Comparison of ENCODE assay signal across 9 cellular contexts in the genomic region with DNA sequence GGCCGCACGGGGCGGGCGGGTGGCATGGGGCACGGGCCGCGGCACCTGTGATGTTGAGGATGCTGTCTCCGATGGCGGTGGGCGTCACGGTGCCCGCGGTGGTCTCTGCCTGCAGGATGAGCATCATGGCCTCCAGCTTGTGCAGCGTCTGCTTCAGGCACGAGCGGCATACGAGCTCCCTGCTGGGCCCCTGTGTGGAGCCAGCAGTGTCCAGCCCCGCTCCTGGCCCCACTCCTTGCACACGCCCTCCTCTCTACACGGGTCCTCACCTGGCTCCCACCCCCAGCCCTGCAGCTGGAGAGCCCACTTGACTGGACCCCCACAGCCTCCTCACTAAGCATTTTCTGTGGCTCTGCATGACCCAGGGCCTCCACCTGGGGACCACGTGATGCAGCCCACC. TPM values are rescaled to one million over a fixed set of nuclear protein-coding genes. Genes with fewer than 3 reads are reported as not detected.
DNase-seq lines count a peak whose midpoint lies in the region; ATAC-seq and TF ChIP-seq lines count a peak whose summit lies in the region.
"Not testable (repeated sequence)": the region's sequence is repeated elsewhere in the genome, so short reads cannot be mapped to it uniquely, and the experiment has no call there.
"Had no signal": no experiment of that assay in that cellular context is flagged by ENCODE, and none has a peak within 500 bp of the region (broad histone marks: within the 10 kb centered on the region; RNA-seq: fewer than 3 reads in every experiment).

No MANE protein-coding gene starts in this region.

- peak; percentile 24 for ATAC-seq in foreskin keratinocyte
- ATAC-seq in right cardiac atrium, result peak; percentile 53 to 64
- peak; percentile 59 for ATAC-seq in stimulated activated naive CD8-positive, alpha-beta T cell treated with anti-CD3 and anti-CD28 coated beads, Interleukin-15, amount 100 ng/mL, for 72 hours

- not testable (repeated sequence) for H3K27me3 ChIP-seq in foreskin keratinocyte; right cardiac atrium (ENCODE audit: control insufficient read depth, insufficient read depth)

- peaks cover 12% of the 10 kb centered on the region for H3K36me3 Mint-ChIP-seq in nephron progenitor cell (ENCODE audit: low read depth)

- WGBS in right cardiac atrium, result 90% methylated on average over 19 of the region's 21 CpGs

- not testable (repeated sequence) for TF ChIP-seq CTCF in foreskin keratinocyte (conservative IDR thresholded peaks at IDR 0.05); nephron progenitor cell (IDR thresholded peaks at IDR 0.05)

- not testable (repeated sequence) for H3K9me3 Mint-ChIP-seq in nephron progenitor cell; stimulated activated naive CD8-positive, alpha-beta T cell treated with anti-CD3 and anti-CD28 coated beads, Interleukin-15, amount 100 ng/mL, for 72 hours

- peak; percentile 23 for DNase-seq in DMS79 treated with DMSO at 0.1 percent for 48 hours (lab: John Stamatoyannopoulos, UW)
- DNase-seq in NCI-H345 treated with DMSO at 0.1 percent for 48 hours (lab: John Stamatoyannopoulos, UW; ENCODE audit: unreplicated experiment), result peak; percentile 65
- DNase-seq in foreskin keratinocyte; right cardiac atrium; nephron progenitor cell; stimulated activated naive CD8-positive, alpha-beta T cell treated with anti-CD3 and anti-CD28 coated beads, Interleukin-15, amount 100 ng/mL, for 72 hours: not testable (repeated sequence)

- H3K4me3 ChIP-seq in right cardiac atrium (ENCODE audit: low read length), result not testable (repeated sequence)

- not testable (repeated sequence) for H3K27ac ChIP-seq in foreskin keratinocyte; right cardiac atrium (ENCODE audit: low read length)

- H3K27ac Mint-ChIP-seq in nephron progenitor cell, result peak overlapping the region; percentile 92
- not testable (repeated sequence) for H3K27ac Mint-ChIP-seq in stimulated activated naive CD8-positive, alpha-beta T cell treated with anti-CD3 and anti-CD28 coated beads, Interleukin-15, amount 100 ng/mL, for 72 hours

- not testable (repeated sequence) for H3K4me3 Mint-ChIP-seq in nephron progenitor cell; stimulated activated naive CD8-positive, alpha-beta T cell treated with anti-CD3 and anti-CD28 coated beads, Interleukin-15, amount 100 ng/mL, for 72 hours

- H3K9me3 ChIP-seq in right cardiac atrium (ENCODE audit: control insufficient read depth, low read length), result not testable (repeated sequence)

- H3K27me3 Mint-ChIP-seq in nephron progenitor cell (ENCODE audit: low read depth, poor library complexity); stimulated activated naive CD8-positive, alpha-beta T cell treated with anti-CD3 and anti-CD28 coated beads, Interleukin-15, amount 100 ng/mL, for 72 hours: not testable (repeated sequence)

- not testable (repeated sequence) for H3K4me1 Mint-ChIP-seq in nephron progenitor cell; stimulated activated naive CD8-positive, alpha-beta T cell treated with anti-CD3 and anti-CD28 coated beads, Interleukin-15, amount 100 ng/mL, for 72 hours

- not testable (repeated sequence) for H3K4me1 ChIP-seq in foreskin keratinocyte; right cardiac atrium (ENCODE audit: control insufficient read depth, insufficient read depth, low read length)

- intact Hi-C loops in right cardiac atrium (cut with DNase I), result not testable (repeated sequence)

RNA-seq across cellular contexts. Expression of a gene that starts 31.2 kb away (rescaled TPM):
- total RNA-seq in foreskin keratinocyte (36.7 and 46.5 TPM in 2 replicates), right cardiac atrium (100 to 1,000 TPM in 2 of 4 donors, 10 to 100 TPM in 2; 95.9 to 111 (median 99.1) TPM)
- polyA plus RNA-seq in foreskin keratinocyte (16.8 and 19.7 TPM in 2 replicates), right cardiac atrium (98.4 TPM)

RNA-seq across cellular contexts. Expression of a gene that starts 44.0 kb away (rescaled TPM):
- 0.42 and 0.44 TPM in 2 replicates for total RNA-seq in foreskin keratinocyte
- 0.49 and 0.72 TPM in 2 replicates for polyA plus RNA-seq in foreskin keratinocyte
- under 1 TPM in 3 of 4 donors, not detected in 1; 0.24 to 0.89 (median 0.88) TPM for total RNA-seq in right cardiac atrium
- 0.95 TPM for polyA plus RNA-seq in right cardiac atrium
- total RNA-seq: A172; CD4-positive, CD25-positive, alpha-beta regulatory T cell; CD8-positive, alpha-beta T cell had no signal

RNA-seq across cellular contexts. Expression of a gene that starts 51.1 kb away (rescaled TPM):
- total RNA-seq in foreskin keratinocyte, result 86.0 and 89.7 TPM in 2 replicates
- 62.1 and 69.0 TPM in 2 replicates for polyA plus RNA-seq in foreskin keratinocyte
- 10 to 100 TPM; 26.1 to 39.2 (median 33.0) TPM for total RNA-seq in right cardiac atrium
- polyA plus RNA-seq in right cardiac atrium, result 17.7 TPM

RNA-seq across cellular contexts. Expression of a gene that starts 56.7 kb away (rescaled TPM):
- total RNA-seq in foreskin keratinocyte (34.0 and 40.7 TPM in 2 replicates), right cardiac atrium (10 to 100 TPM; 67.3 to 72.4 (median 69.4) TPM)
- polyA plus RNA-seq in foreskin keratinocyte (25.6 and 28.8 TPM in 2 replicates), right cardiac atrium (34.7 TPM)

RNA-seq across cellular contexts. Expression of a gene that starts 56.8 kb away (rescaled TPM):
- 33.6 and 35.3 TPM in 2 replicates for total RNA-seq in foreskin keratinocyte
- 39.0 and 41.6 TPM in 2 replicates for polyA plus RNA-seq in foreskin keratinocyte
- 10 to 100 TPM in 3 of 4 donors, 1 to 10 TPM in 1; 4.3 to 14.0 (median 12.5) TPM for total RNA-seq in right cardiac atrium
- polyA plus RNA-seq in right cardiac atrium, result 21.3 TPM
